In genomic region chr1:221933814-221934213, GRCh38 we compare ENCODE assay signal across 7 cellular contexts.
"Had no signal": no experiment of that assay in that cellular context is flagged by ENCODE, and none has a peak within 500 bp of the region (broad histone marks: within the 10 kb centered on the region; RNA-seq: fewer than 3 reads in every experiment).

No MANE protein-coding gene starts in this region.

- H3K4me3 ChIP-seq: GM12878 had no signal

- ATAC-seq: GM12878 had no signal

- DNase-seq: GDM1, GF-D8 had no signal

- FAIRE-seq: G401.6, GM12878, GM12891, GM12892, GM18507 had no signal
